ENCODE assay signal across 19 cellular contexts in genomic region chr22:23260645-23261581, GRCh38.
"Had no signal": no experiment of that assay in that cellular context is flagged by ENCODE, and none has a peak within 500 bp of the region (broad histone marks: within the 10 kb centered on the region; RNA-seq: fewer than 3 reads in every experiment).

No MANE protein-coding gene starts in this region.

- H3K27me3 Mint-ChIP-seq: naive B cell had no signal

- H3K27ac Mint-ChIP-seq: naive B cell, nephron had no signal

- DNase-seq: colonic mucosa; dermis blood vessel endothelial cell; erythroblast; foreskin keratinocyte; kidney glomerular epithelial cell; naive B cell; ovary; retina; spleen; stimulated activated CD4-positive, alpha-beta T cell treated with anti-CD3 and anti-CD28 coated beads, Interleukin-2, amount 100 ng/mL, for 24 hours; stimulated activated CD4-positive, alpha-beta T cell treated with anti-CD3 and anti-CD28 coated beads, Interleukin-4, amount 100 ng/mL, for 4 hours; stimulated activated naive CD4-positive, alpha-beta T cell; stomach; substantia nigra; trophoblast cell had no signal

- H3K4me3 ChIP-seq: colonic mucosa, ovary, spleen, stomach, thoracic aorta had no signal

- ATAC-seq: foreskin keratinocyte, sciatic nerve had no signal

- H3K27ac ChIP-seq: colonic mucosa, foreskin keratinocyte, neutrophil, ovary, spleen, stomach had no signal

- H3K36me3 ChIP-seq: colonic mucosa, ovary had no signal

- H3K9me3 Mint-ChIP-seq: naive B cell, nephron had no signal

- H3K9me3 ChIP-seq: colonic mucosa, neutrophil, ovary, spleen, stomach, thoracic aorta had no signal

- H3K27me3 ChIP-seq: colonic mucosa, foreskin keratinocyte, neutrophil, ovary, spleen, stomach had no signal

- H3K4me3 Mint-ChIP-seq: nephron had no signal
